9 cellular contexts compared by ENCODE assay signal in the genomic region with DNA sequence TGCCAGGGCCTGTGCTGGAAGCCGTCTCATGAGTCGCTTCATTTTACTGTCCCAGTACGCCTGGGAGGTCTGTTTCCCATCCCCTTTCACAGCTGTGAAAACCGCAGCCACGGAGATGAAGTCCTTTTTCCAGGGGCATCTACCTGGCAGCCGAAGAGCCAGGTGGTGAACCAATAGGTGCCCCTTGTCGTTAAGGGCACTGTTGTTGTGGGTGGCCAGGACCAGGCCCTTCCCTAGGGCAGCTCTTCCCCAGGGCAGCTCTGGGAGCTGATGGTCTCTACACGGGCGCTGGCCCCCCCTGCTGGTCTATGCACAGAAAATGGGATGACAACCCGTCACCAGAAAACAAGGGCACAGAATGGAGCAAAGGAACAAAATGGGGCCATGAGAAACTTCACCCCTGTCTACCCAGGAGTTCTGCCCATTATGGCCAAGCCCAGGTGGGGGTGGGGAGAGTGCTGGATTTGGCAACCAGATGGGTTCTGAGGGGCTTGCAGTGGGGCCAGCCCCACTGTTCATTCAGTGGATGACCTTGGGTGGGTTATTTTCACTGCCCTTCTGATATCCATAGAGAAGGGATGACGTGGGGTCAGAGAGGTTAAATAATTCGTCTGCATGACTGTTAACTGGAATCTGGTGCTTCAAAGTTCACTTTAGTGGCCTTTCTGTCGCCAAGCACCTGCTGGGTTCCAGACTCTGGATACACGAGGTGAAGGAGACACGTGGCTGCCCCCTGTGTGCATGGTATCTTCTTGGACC. TPM values are rescaled to one million over a fixed set of nuclear protein-coding genes. Genes with fewer than 3 reads are reported as not detected.
DNase-seq lines count a peak whose midpoint lies in the region; ATAC-seq and TF ChIP-seq lines count a peak whose summit lies in the region.
"Had no signal": no experiment of that assay in that cellular context is flagged by ENCODE, and none has a peak within 500 bp of the region (broad histone marks: within the 10 kb centered on the region; RNA-seq: fewer than 3 reads in every experiment).

No MANE protein-coding gene starts in this region.

- TF ChIP-seq RAD21 in IMR-90 (IDR thresholded peaks at IDR 0.05; ENCODE audit: low read length), result peak; percentile 80

- peak overlapping the region; percentile 81 for H4K91ac ChIP-seq in IMR-90 (ENCODE audit: insufficient read depth, low read depth, low read length)

- no peak overlapping the region for H3K4me3 ChIP-seq in CD8-positive, alpha-beta T cell (ENCODE audit: low read depth, low read length)
- no peak overlapping the region for H3K4me3 ChIP-seq in IMR-90 (ENCODE audit: insufficient read depth, low read depth, low read length)
- H3K4me3 ChIP-seq in spleen, result no peak overlapping the region

- peak overlapping the region; percentile 37 for H3K27ac Mint-ChIP-seq in CD8-positive, alpha-beta T cell

- H3K14ac ChIP-seq in IMR-90 (replicated peaks; ENCODE audit: low read depth, low read length), result peak overlapping the region; percentile 91

- no peaks in the 10 kb centered on the region for H3K9me3 Mint-ChIP-seq in CD8-positive, alpha-beta T cell
- H3K9me3 Mint-ChIP-seq: IgD-negative memory B cell had no signal

- CTCF ChIA-PET in CD8-positive, alpha-beta T cell (lab: Charles Lee), result interaction anchor here (0.6 to 7.1 kb wide), 35 partner anchors 9 to 894 kb away, joined by 3 to 67 read pairs (median 4); partner anchors contain the start of gene SOCS1
- CTCF ChIA-PET in IMR-90 (lab: Yijun Ruan, JAX), result interaction anchor here (0.5 to 1.3 kb wide), 8 partner anchors 27 to 392 kb away, joined by 3 to 7 read pairs (median 4); partner anchors contain the start of gene SOCS1

- peak overlapping the region; percentile 2; the same call in 1 of the 2 replicates for H3K23ac ChIP-seq in IMR-90 (ENCODE audit: low read depth, low read length)

- peak in 6 of 7 experiments; percentile 38 to 75 (median 56) for DNase-seq in CD8-positive, alpha-beta T cell
- DNase-seq in IMR-90, result peak; percentile 61
- peak; percentile 56 for DNase-seq in SKM-1 (lab: John Stamatoyannopoulos, UW; ENCODE audit: unreplicated experiment)
- DNase-seq in amniotic stem cell (lab: John Stamatoyannopoulos, UW), result peak; percentile 40
- DNase-seq in hepatic stellate cell (ENCODE audit: low spot score), result peak; percentile 70
- peak; percentile 88 for DNase-seq in spleen

- H3K9me3 ChIP-seq in CD8-positive, alpha-beta T cell (ENCODE audit: low read length), result no peaks in the 10 kb centered on the region
- no peaks in the 10 kb centered on the region for H3K9me3 ChIP-seq in IMR-90 (ENCODE audit: control insufficient read depth, insufficient read depth, low read length)
- H3K9me3 ChIP-seq in spleen, result no peaks in the 10 kb centered on the region

- H3K4me1 ChIP-seq in CD8-positive, alpha-beta T cell (ENCODE audit: insufficient read depth, low read length), result peaks cover 50% of the 10 kb centered on the region
- peaks cover 45% of the 10 kb centered on the region for H3K4me1 ChIP-seq in IMR-90 (ENCODE audit: control insufficient read depth, insufficient read depth, low read length)
- peaks cover 30 to 73% (median 46%) of the 10 kb centered on the region in 6 donors for H3K4me1 ChIP-seq in spleen

- no peaks in the 10 kb centered on the region for H3K36me3 Mint-ChIP-seq in CD8-positive, alpha-beta T cell

- H3K4me1 Mint-ChIP-seq in CD8-positive, alpha-beta T cell (ENCODE audit: low read depth), result peaks cover 58% of the 10 kb centered on the region

- H3K79me1 ChIP-seq in IMR-90 (ENCODE audit: low read depth in 1 of 2, low read length in 2 of 2), result peaks cover 11 to 47% of the 10 kb centered on the region in 2 experiments

- peak overlapping the region in 1 of 2 experiments; percentile 88; a peak in 2 of 4 replicates for H4K8ac ChIP-seq in IMR-90 (ENCODE audit: low read depth in 2 of 2, low read length in 2 of 2)

- H3K27ac ChIP-seq in CD8-positive, alpha-beta T cell (ENCODE audit: low read depth, low read length), result no peak overlapping the region
- H3K27ac ChIP-seq in IMR-90 (ENCODE audit: insufficient read depth, low read length), result peak overlapping the region; percentile 44; the same call in 1 of the 2 replicates
- H3K27ac ChIP-seq in spleen, result no peak overlapping the region

- BruUV-seq in IMR-90 (replicated peaks; lab: Mats Ljungman, UMichigan), result no TSS peak

- peak overlapping the region; percentile 97 for H2AK5ac ChIP-seq in IMR-90 (ENCODE audit: low read depth, low read length)

- H2BK15ac ChIP-seq in IMR-90 (ENCODE audit: low read depth, low read length), result peak overlapping the region; percentile 94; the same call in 2 of the 3 replicates

- H3K9ac ChIP-seq in IMR-90 (ENCODE audit: low read depth, low read length), result peak overlapping the region; percentile 37; the same call in 1 of the 2 replicates

- in situ Hi-C loops in IMR-90 (cut with MboI; ENCODE audit: low sequenced_read_pairs), result loop anchor here (10.0 kb wide), 1 partner anchor 252 kb away; no protein-coding TSS in a partner anchor

- POLR2A ChIA-PET in CD8-positive, alpha-beta T cell (lab: Charles Lee), result interaction anchor here (0.8 kb wide), 1 partner anchor 390 kb away, joined by 3 read pairs; no protein-coding TSS in a partner anchor
- POLR2A ChIA-PET in IMR-90 (lab: Charles Lee; ENCODE audit: unreplicated experiment), result no interaction called here

- peak overlapping the region; percentile 98 for H2AK9ac ChIP-seq in IMR-90 (replicated peaks; ENCODE audit: low read depth, low read length, poor library complexity)

- TF ChIP-seq POLR2A in IMR-90 (IDR thresholded peaks at IDR 0.05; ENCODE audit: low read depth, low read length) (no peak), spleen (IDR thresholded peaks at IDR 0.05) (no peak)

- H2BK120ac ChIP-seq in IMR-90 (ENCODE audit: low read depth, low read length), result peak overlapping the region; percentile 97

- peak overlapping the region; percentile 84 for H2AFZ ChIP-seq in IMR-90 (replicated peaks; ENCODE audit: low read length, poor library complexity)

- ATAC-seq in CD8-positive, alpha-beta T cell, result no peak
- ATAC-seq in IMR-90 (ENCODE audit: low read depth) (peak; percentile 67), GM18909 (IDR thresholded peaks at IDR 0.05; ENCODE audit: poor library complexity, unreplicated experiment) (no peak), HG02759 (IDR thresholded peaks at IDR 0.05; ENCODE audit: unreplicated experiment) (no peak)

- TF ChIP-seq CTCF in CD8-positive, alpha-beta T cell (IDR thresholded peaks at IDR 0.05), result peak; percentile 50
- TF ChIP-seq CTCF in IMR-90 (conservative IDR thresholded peaks at IDR 0.05; ENCODE audit: low read depth, low read length) (peak; percentile 77), spleen (IDR thresholded peaks at IDR 0.05 in 8 of 11, conservative IDR thresholded peaks at IDR 0.05 in 3 of 11) (peak; percentile 33 to 79 (median 69))

- no peak overlapping the region for H3K56ac ChIP-seq in IMR-90 (ENCODE audit: extremely low read depth, insufficient read depth, low read length)

- no peaks in the 10 kb centered on the region for H3K36me3 ChIP-seq in CD8-positive, alpha-beta T cell (ENCODE audit: insufficient read depth, low read length)
- no peaks in the 10 kb centered on the region for H3K36me3 ChIP-seq in IMR-90 (ENCODE audit: control insufficient read depth, insufficient read depth, low read length)
- no peaks in the 10 kb centered on the region for H3K36me3 ChIP-seq in spleen

- H4K20me1 ChIP-seq in IMR-90 (ENCODE audit: insufficient read depth, low read length), result no peaks in the 10 kb centered on the region

- dilution Hi-C loops in IMR-90 (cut with HindIII; ENCODE audit: low sequenced_read_pairs, unreplicated experiment), result no loop called here

- intact Hi-C loops in CD8-positive, alpha-beta T cell (cut with DNase I, micrococcal nuclease), result loop anchor here (1.0 to 5.0 kb wide), 4 partner anchors 28 to 386 kb away; no protein-coding TSS in a partner anchor
- intact Hi-C loops in IMR-90 (cut with micrococcal nuclease), result loop anchor here (1.0 to 5.0 kb wide), 3 partner anchors 100 to 392 kb away; partner anchors contain the start of gene SOCS1
- intact Hi-C loops in spleen (cut with DNase I; ENCODE audit: low total_unique reads), result loop anchor here (5.0 kb wide), 2 partner anchors 99 to 389 kb away; partner anchors contain the start of gene SOCS1

- 76% methylated on average over 4 of the region's 15 CpGs; no CpG with 5 or more reads in 1 of the 2 experiments for whole genome bisulfite sequencing in IMR-90 (ENCODE audit: extremely low coverage in 2 of 2, insufficient read length in 1 of 2), 2 experiments
- WGBS in spleen, 5 donors, result 62 to 78% (median 70%) methylated on average over 15 of the region's 15 CpGs

- H2BK5ac ChIP-seq in IMR-90 (ENCODE audit: low read depth, low read length, poor library complexity, severe bottlenecking), result no peak overlapping the region

- no peaks in the 10 kb centered on the region for H3K27me3 ChIP-seq in CD8-positive, alpha-beta T cell (ENCODE audit: insufficient read depth, low read length)
- H3K27me3 ChIP-seq in IMR-90 (ENCODE audit: control insufficient read depth, insufficient read depth, low read length) (no peaks in the 10 kb centered on the region), spleen (replicated peaks in 1 of 7) (peaks cover 0 to 56% (median 5%) of the 10 kb centered on the region in 7 donors)

- H3K4ac ChIP-seq in IMR-90 (ENCODE audit: low read depth, low read length), result peak overlapping the region; percentile 97

- no peak overlapping the region for H3K4me2 ChIP-seq in IMR-90 (ENCODE audit: low read depth, low read length)

- H3K27me3 Mint-ChIP-seq in CD8-positive, alpha-beta T cell (ENCODE audit: low read depth), result no peaks in the 10 kb centered on the region

- peak overlapping the region; percentile 97 for H2BK20ac ChIP-seq in IMR-90 (ENCODE audit: low read depth, low read length)

- peak overlapping the region; percentile 45; the same call in 1 of the 2 replicates for H4K5ac ChIP-seq in IMR-90 (ENCODE audit: low read depth, low read length)

- H3K4me3 Mint-ChIP-seq in CD8-positive, alpha-beta T cell, result no peak overlapping the region

- peak overlapping the region; percentile 74; the same call in 1 of the 2 replicates for H3K18ac ChIP-seq in IMR-90 (ENCODE audit: low read depth, low read length)

- H3K9me1 ChIP-seq in IMR-90 (ENCODE audit: insufficient read depth, low read length), result peaks cover 20% of the 10 kb centered on the region

TF ChIP-seq in IMR-90, 13 proteins besides CTCF, POLR2A, EP300 and RAD21 (continues in another document):
- no peak for TF ChIP-seq USF2 (IDR thresholded peaks at IDR 0.05; ENCODE audit: low read depth, low read length)

RNA-seq across cellular contexts. Expression of gene RMI2, which starts 11.5 kb away (rescaled TPM):
- total RNA-seq in CD8-positive, alpha-beta T cell, result under 1 TPM; 0.69 to 0.73 TPM
- total RNA-seq in IMR-90 (2012; rRNA removed), result 3.2 and 5.8 TPM in 2 replicates
- 4.0 and 5.6 TPM in 2 replicates for polyA plus RNA-seq in IMR-90 (2012; rRNA removed)
- 1.7 and 3.8 TPM in 2 replicates for polyA plus RNA-seq in IMR-90 (2012; cell fraction: cytosol; rRNA removed)
- 1.4 and 3.8 TPM in 2 replicates for polyA plus RNA-seq in IMR-90 (2012; cell fraction: nucleus; rRNA removed; ENCODE audit: low replicate concordance)
- 1 to 10 TPM; 2.4 to 5.7 (median 3.7) TPM for total RNA-seq in spleen
- polyA plus RNA-seq in spleen, result 10 to 100 TPM in 1 of 3 donors, 1 to 10 TPM in 2; 4.4 to 23.6 (median 5.8) TPM
